ENCODE assay signal across 8 cellular contexts in genomic region chr20:36173451-36173933, GRCh38. TPM values are rescaled to one million over a fixed set of nuclear protein-coding genes. Genes with fewer than 3 reads are reported as not detected.
A peak's percentile ranks its signal among the peaks of the same experiment; 100 is the strongest.
DNase-seq lines count a peak whose midpoint lies in the region; ATAC-seq and TF ChIP-seq lines count a peak whose summit lies in the region.

No MANE protein-coding gene starts in this region.

- no peak for TF ChIP-seq CTCF in nephron progenitor cell (IDR thresholded peaks at IDR 0.05)

- peaks cover 55% of the 10 kb centered on the region for H3K4me1 Mint-ChIP-seq in nephron progenitor cell

- no peaks in the 10 kb centered on the region for H3K9me3 ChIP-seq in MG63

- H3K9me3 Mint-ChIP-seq in nephron progenitor cell = no peaks in the 10 kb centered on the region

- H3K4me3 ChIP-seq in H7 (ENCODE audit: insufficient read depth, low read depth, low read length) = no peak overlapping the region
- no peak overlapping the region for H3K4me3 ChIP-seq in MG63

- H3K27me3 Mint-ChIP-seq in nephron progenitor cell (ENCODE audit: low read depth, poor library complexity) = no peaks in the 10 kb centered on the region

- H3K27ac Mint-ChIP-seq in nephron progenitor cell = peak overlapping the region; percentile 65

- H3K36me3 ChIP-seq in H7 (replicated peaks; ENCODE audit: control insufficient read depth, insufficient read depth, low read length) (peaks cover 2% of the 10 kb centered on the region; the same call in 1 of the 2 replicates), MG63 (no peaks in the 10 kb centered on the region)

- no peak for ATAC-seq in HG03139 (IDR thresholded peaks at IDR 0.05; ENCODE audit: unreplicated experiment)

- no peaks in the 10 kb centered on the region for H3K27me3 ChIP-seq in H7 (ENCODE audit: control insufficient read depth, insufficient read depth, low read length)
- no peaks in the 10 kb centered on the region for H3K27me3 ChIP-seq in MG63

- peak; percentile 93 for DNase-seq in H7
- DNase-seq in NCI-H2227 (lab: John Stamatoyannopoulos, UW; ENCODE audit: unreplicated experiment) = peak; percentile 85
- DNase-seq in ecto neural progenitor cell (ENCODE audit: low spot score) = peak; percentile 91
- DNase-seq in nephron progenitor cell = peak; percentile 82
- no peak for DNase-seq in MG63
- DNase-seq in GM19240 (ENCODE audit: insufficient read length, low spot score) = no peak
- no peak for DNase-seq in KG1 (lab: John Stamatoyannopoulos, UW)

- no peaks in the 10 kb centered on the region for H3K36me3 Mint-ChIP-seq in nephron progenitor cell (ENCODE audit: low read depth)

- H3K4me3 Mint-ChIP-seq in nephron progenitor cell = peak overlapping the region; percentile 56

RNA-seq across cellular contexts. Expression of gene EPB41L1, which starts 19.0 kb away (rescaled TPM):
- 11.9 TPM in 2 replicates for total RNA-seq in H7 (2014; rRNA removed; shearing (Covaris generic))
- 11.7 and 22.9 TPM in 2 replicates for total RNA-seq in MG63 (2014; rRNA removed; shearing (Covaris generic); ENCODE audit: low replicate concordance)

Comparison
In these comparisons a context has a peak if more than half of its experiments do, and no peak if none do; other contexts are left out.
1. DNase-seq: peak in H7 (single experiment), NCI-H2227 (single experiment), ecto neural progenitor cell (single experiment) and nephron progenitor cell (single experiment); none in MG63 (single experiment), GM19240 (single experiment) and KG1 (single experiment).